Comparison of ENCODE assay signal across 13 cellular contexts in the genomic region with DNA sequence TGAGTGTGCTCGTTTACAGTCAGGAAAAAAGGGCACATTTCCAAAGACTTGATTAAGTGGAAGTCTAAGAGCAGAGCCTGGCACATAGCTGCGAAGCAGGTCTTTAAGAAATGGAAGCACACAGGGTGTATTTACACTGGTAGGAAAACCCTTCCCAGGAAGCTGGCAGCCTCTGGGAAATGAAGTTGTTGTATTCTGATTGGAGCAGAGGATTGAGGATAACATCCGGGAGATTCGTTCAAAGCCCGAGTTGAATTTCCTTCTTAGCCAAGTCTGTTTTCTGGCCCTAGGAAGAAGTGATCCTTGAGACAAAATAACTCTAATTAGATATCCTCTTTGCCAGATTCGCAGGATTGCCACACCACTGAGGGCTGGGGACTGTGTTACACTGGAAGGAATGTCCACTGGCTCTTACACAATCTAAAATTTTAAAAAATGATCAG.
A peak's percentile ranks its signal among the peaks of the same experiment; 100 is the strongest.
DNase-seq lines count a peak whose midpoint lies in the region; ATAC-seq and TF ChIP-seq lines count a peak whose summit lies in the region.
"Had no signal": no experiment of that assay in that cellular context is flagged by ENCODE, and none has a peak within 500 bp of the region (broad histone marks: within the 10 kb centered on the region; RNA-seq: fewer than 3 reads in every experiment).

No MANE protein-coding gene starts in this region.

- H3K4me3 Mint-ChIP-seq in osteocyte (ENCODE audit: unreplicated experiment), result no peak overlapping the region
- H3K4me3 Mint-ChIP-seq: activated naive CD8-positive, alpha-beta T cell treated with anti-CD3 and anti-CD28 coated beads, Interleukin-2, amount 10 ng/mL, durations not matched to agents 7 days and 5 days had no signal

- peaks cover 39% of the 10 kb centered on the region for H3K36me3 Mint-ChIP-seq in osteocyte (ENCODE audit: unreplicated experiment)
- H3K36me3 Mint-ChIP-seq: activated naive CD8-positive, alpha-beta T cell treated with anti-CD3 and anti-CD28 coated beads, Interleukin-2, amount 10 ng/mL, durations not matched to agents 7 days and 5 days had no signal

- ATAC-seq in GM18498 (IDR thresholded peaks at IDR 0.05; ENCODE audit: unreplicated experiment), result no peak

- no peaks in the 10 kb centered on the region for H3K27me3 Mint-ChIP-seq in osteocyte (ENCODE audit: unreplicated experiment)

- no peak for TF ChIP-seq CTCF in osteocyte (IDR thresholded peaks at IDR 0.05)

- no peaks in the 10 kb centered on the region for H3K4me1 Mint-ChIP-seq in osteocyte (ENCODE audit: unreplicated experiment)
- H3K4me1 Mint-ChIP-seq: activated naive CD8-positive, alpha-beta T cell treated with anti-CD3 and anti-CD28 coated beads, Interleukin-2, amount 10 ng/mL, durations not matched to agents 7 days and 5 days had no signal

- peak; percentile 4 for DNase-seq in NOMO-1 treated with DMSO at 0.1 percent for 48 hours (lab: John Stamatoyannopoulos, UW; ENCODE audit: unreplicated experiment)
- DNase-seq in NOMO-1 treated with dmso at 0.1 percent for 144 hours (lab: John Stamatoyannopoulos, UW; ENCODE audit: unreplicated experiment), result no peak
- peak; percentile 18 for DNase-seq in glomerular endothelial cell (ENCODE audit: extremely low read depth, low read depth, low spot score)
- DNase-seq in osteocyte (ENCODE audit: extremely low spot score, unreplicated experiment), result no peak
- no peak for DNase-seq in NCI-H1930 (lab: John Stamatoyannopoulos, UW)
- DNase-seq in KG1 (lab: John Stamatoyannopoulos, UW), result no peak
- DNase-seq in NCI-H2171 (lab: John Stamatoyannopoulos, UW), result no peak
- DNase-seq: activated CD4-positive, alpha-beta T cell treated with anti-CD3 and anti-CD28 coated beads, Interleukin-2, amount 50 U/mL, for 48 hours; activated naive CD8-positive, alpha-beta T cell treated with anti-CD3 and anti-CD28 coated beads, Interleukin-2, amount 10 ng/mL, durations not matched to agents 7 days and 5 days; kidney glomerular epithelial cell; MG63; SK-N-SH had no signal

- H3K9me3 Mint-ChIP-seq in osteocyte (ENCODE audit: unreplicated experiment), result no peaks in the 10 kb centered on the region
- H3K9me3 Mint-ChIP-seq: activated naive CD8-positive, alpha-beta T cell treated with anti-CD3 and anti-CD28 coated beads, Interleukin-2, amount 10 ng/mL, durations not matched to agents 7 days and 5 days had no signal

- peak overlapping the region; percentile 31 for H3K27ac Mint-ChIP-seq in osteocyte (ENCODE audit: unreplicated experiment)
- H3K27ac Mint-ChIP-seq: activated naive CD8-positive, alpha-beta T cell treated with anti-CD3 and anti-CD28 coated beads, Interleukin-2, amount 10 ng/mL, durations not matched to agents 7 days and 5 days had no signal

Comparison
In these comparisons a context has a peak if more than half of its experiments do, and no peak if none do; other contexts are left out.
1. DNase-seq: peak in NOMO-1 treated with DMSO at 0.1 percent for 48 hours (single experiment) and glomerular endothelial cell (single experiment); none in NOMO-1 treated with dmso at 0.1 percent for 144 hours (single experiment), osteocyte (single experiment), NCI-H1930 (0 of 2), KG1 (single experiment) and NCI-H2171 (single experiment).